Comparison of ENCODE assay signal across 10 cellular contexts in the genomic region with DNA sequence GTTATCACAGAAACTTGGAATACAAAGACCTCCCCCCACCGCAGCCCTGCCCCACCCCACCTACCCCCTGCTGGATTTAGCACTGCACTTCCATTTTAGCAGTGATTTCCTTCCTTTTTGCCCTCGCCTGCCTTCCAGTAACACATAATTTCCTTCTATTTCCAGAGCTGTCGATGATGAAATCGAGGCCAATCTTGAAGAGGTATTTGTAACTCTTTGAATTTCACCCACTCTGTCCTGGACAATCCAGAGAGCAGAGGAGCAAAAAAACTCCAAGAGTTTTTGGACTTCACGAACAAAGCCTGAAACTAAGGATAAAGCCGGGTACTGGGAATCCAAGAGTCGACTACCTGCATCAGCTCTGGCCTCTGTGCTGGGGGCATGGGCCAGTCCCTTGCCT.
"Had no signal": no experiment of that assay in that cellular context is flagged by ENCODE, and none has a peak within 500 bp of the region (broad histone marks: within the 10 kb centered on the region; RNA-seq: fewer than 3 reads in every experiment).

No MANE protein-coding gene starts in this region.

- H3K27me3 ChIP-seq: breast epithelium, transverse colon had no signal

- H3K27ac ChIP-seq: breast epithelium, transverse colon had no signal

- H3K4me3 ChIP-seq: breast epithelium, mucosa of descending colon, smooth muscle cell, transverse colon had no signal

- H3K4me1 ChIP-seq: breast epithelium, transverse colon had no signal

- DNase-seq: activated B cell treated with CpG ODN at 0.5 μM for 24 hours; activated CD4-positive, alpha-beta T cell treated with anti-CD3 and anti-CD28 coated beads, Interleukin-2, amount 50 U/mL, for 1 hour; activated T-cell treated with anti-CD3 and anti-CD28 coated beads for 4 hours; mucosa of descending colon; natural killer cell; right cardiac atrium; transverse colon had no signal

- H3K9me3 ChIP-seq: breast epithelium, mucosa of descending colon, transverse colon had no signal

- FAIRE-seq: TTC549 had no signal
